In genomic region chr6:19536838-19537237, GRCh38 we compare ENCODE assay signal across 18 cellular contexts.
"Had no signal": no experiment of that assay in that cellular context is flagged by ENCODE, and none has a peak within 500 bp of the region (broad histone marks: within the 10 kb centered on the region; RNA-seq: fewer than 3 reads in every experiment).

No MANE protein-coding gene starts in this region.

- DNase-seq: activated CD4-positive, alpha-beta memory T cell treated with anti-CD3 and anti-CD28 coated beads, Interleukin-2, amount 10 ng/mL, durations not matched to agents 7 days and 5 days; activated CD4-positive, alpha-beta T cell treated with anti-CD3 and anti-CD28 coated beads for 1 hour; activated gamma-delta T cell treated with Interleukin-2 at 50 U/mL for 16 hours; activated naive CD8-positive, alpha-beta T cell treated with anti-CD3 and anti-CD28 coated beads, Interleukin-2, amount 10 ng/mL, durations not matched to agents 7 days and 5 days; activated T-cell treated with anti-CD3 and anti-CD28 coated beads, Interleukin-2, amount 50 U/mL, for 72 hours; anterior cingulate cortex; endodermal cell; foreskin fibroblast; head of caudate nucleus; left lung; natural killer cell; posterior cingulate gyrus; right cardiac atrium; tibial artery; uterus had no signal

- H3K4me1 Mint-ChIP-seq: activated CD4-positive, alpha-beta memory T cell treated with anti-CD3 and anti-CD28 coated beads, Interleukin-2, amount 10 ng/mL, durations not matched to agents 7 days and 5 days; activated naive CD8-positive, alpha-beta T cell treated with anti-CD3 and anti-CD28 coated beads, Interleukin-2, amount 10 ng/mL, durations not matched to agents 7 days and 5 days; endodermal cell; memory B cell; natural killer cell had no signal

- H3K27me3 ChIP-seq: esophagus muscularis mucosa, left lung, tibial artery, uterus had no signal

- H3K36me3 ChIP-seq: esophagus muscularis mucosa, left lung, tibial artery, uterus had no signal

- H3K36me3 Mint-ChIP-seq: activated naive CD8-positive, alpha-beta T cell treated with anti-CD3 and anti-CD28 coated beads, Interleukin-2, amount 10 ng/mL, durations not matched to agents 7 days and 5 days; memory B cell; natural killer cell had no signal

- H3K4me1 ChIP-seq: left lung, uterus had no signal

- H3K4me3 Mint-ChIP-seq: activated CD4-positive, alpha-beta memory T cell treated with anti-CD3 and anti-CD28 coated beads, Interleukin-2, amount 10 ng/mL, durations not matched to agents 7 days and 5 days; activated naive CD8-positive, alpha-beta T cell treated with anti-CD3 and anti-CD28 coated beads, Interleukin-2, amount 10 ng/mL, durations not matched to agents 7 days and 5 days; activated T-cell treated with anti-CD3 and anti-CD28 coated beads, Interleukin-2, amount 50 U/mL, for 72 hours; endodermal cell; memory B cell; natural killer cell had no signal

- H3K4me3 ChIP-seq: esophagus muscularis mucosa, left lung, smooth muscle cell, tibial artery, uterus had no signal

- H3K9me3 ChIP-seq: esophagus muscularis mucosa, left lung, tibial artery, uterus had no signal

- H3K27me3 Mint-ChIP-seq: activated CD4-positive, alpha-beta memory T cell treated with anti-CD3 and anti-CD28 coated beads, Interleukin-2, amount 10 ng/mL, durations not matched to agents 7 days and 5 days; activated naive CD8-positive, alpha-beta T cell treated with anti-CD3 and anti-CD28 coated beads, Interleukin-2, amount 10 ng/mL, durations not matched to agents 7 days and 5 days; memory B cell had no signal

- H3K27ac Mint-ChIP-seq: activated CD4-positive, alpha-beta memory T cell treated with anti-CD3 and anti-CD28 coated beads, Interleukin-2, amount 10 ng/mL, durations not matched to agents 7 days and 5 days; activated naive CD8-positive, alpha-beta T cell treated with anti-CD3 and anti-CD28 coated beads, Interleukin-2, amount 10 ng/mL, durations not matched to agents 7 days and 5 days; activated T-cell treated with anti-CD3 and anti-CD28 coated beads, Interleukin-2, amount 50 U/mL, for 72 hours; endodermal cell; memory B cell; natural killer cell had no signal

- ATAC-seq: activated T-cell treated with anti-CD3 and anti-CD28 coated beads, Interleukin-2, amount 50 U/mL, for 72 hours; left lung; natural killer cell; right cardiac atrium had no signal

- H3K27ac ChIP-seq: esophagus muscularis mucosa, left lung, tibial artery, uterus had no signal
